In genomic region chr9:121154782-121155181, GRCh38 we compare ENCODE assay signal across 14 cellular contexts. TPM values are rescaled to one million over a fixed set of nuclear protein-coding genes. Genes with fewer than 3 reads are reported as not detected.
DNase-seq lines count a peak whose midpoint lies in the region; ATAC-seq, FAIRE-seq and TF ChIP-seq lines count a peak whose summit lies in the region.
"Had no signal": no experiment of that assay in that cellular context is flagged by ENCODE, and none has a peak within 500 bp of the region (broad histone marks: within the 10 kb centered on the region; RNA-seq: fewer than 3 reads in every experiment).

No MANE protein-coding gene starts in this region.

- in situ Hi-C loops in IMR-90 (cut with MboI; ENCODE audit: low sequenced_read_pairs), result no loop called here

- WGBS in IMR-90 (ENCODE audit: extremely low coverage in 2 of 2, insufficient read length in 1 of 2), 2 experiments, result no CpG with 5 or more reads among the region's 6 CpGs

- ATAC-seq in IMR-90 (ENCODE audit: low read depth) (no peak), GM19467 (IDR thresholded peaks at IDR 0.05; ENCODE audit: unreplicated experiment) (no peak)
- no peak for ATAC-seq in activated CD8-positive, alpha-beta T cell treated with anti-CD3 and anti-CD28 coated beads for 36 hours
- ATAC-seq: sciatic nerve had no signal

- peaks cover 67% of the 10 kb centered on the region for H3K36me3 Mint-ChIP-seq in activated CD8-positive, alpha-beta T cell treated with anti-CD3 and anti-CD28 coated beads for 36 hours (ENCODE audit: low read depth)

- FAIRE-seq in keratinocyte (lab: Jason Lieb, UNC), result peak; percentile 46
- FAIRE-seq: G401.6 had no signal

- H3K9me3 ChIP-seq in DOHH2 (ENCODE audit: control insufficient read depth, insufficient read depth, low read length) (no peaks in the 10 kb centered on the region), IMR-90 (ENCODE audit: control insufficient read depth, insufficient read depth, low read length) (no peaks in the 10 kb centered on the region), keratinocyte (ENCODE audit: control insufficient read depth, low read depth, low read length) (no peaks in the 10 kb centered on the region)
- H3K9me3 ChIP-seq: MG63, testis had no signal

- H3K56ac ChIP-seq in IMR-90 (ENCODE audit: extremely low read depth, insufficient read depth, low read length), result no peak overlapping the region

- no peaks in the 10 kb centered on the region for H3K27me3 Mint-ChIP-seq in activated CD8-positive, alpha-beta T cell treated with anti-CD3 and anti-CD28 coated beads for 36 hours

- TF ChIP-seq RAD21 in IMR-90 (IDR thresholded peaks at IDR 0.05; ENCODE audit: low read length), result no peak

- no peak overlapping the region for H3K14ac ChIP-seq in IMR-90 (replicated peaks; ENCODE audit: low read depth, low read length)

- H3K27ac ChIP-seq in DOHH2 (ENCODE audit: low read depth, low read length) (peak overlapping the region; percentile 99), IMR-90 (ENCODE audit: insufficient read depth, low read length) (no peak overlapping the region), keratinocyte (ENCODE audit: control insufficient read depth, insufficient read depth, low read length) (no peak overlapping the region)
- H3K27ac ChIP-seq: testis had no signal

- H3K4me2 ChIP-seq in DOHH2 (ENCODE audit: low read length) (no peak overlapping the region), IMR-90 (ENCODE audit: low read depth, low read length) (no peak overlapping the region), keratinocyte (ENCODE audit: control insufficient read depth, extremely low read depth, insufficient read depth, low read depth, low read length) (no peak overlapping the region)

- no peaks in the 10 kb centered on the region for H3K79me1 ChIP-seq in IMR-90 (ENCODE audit: low read depth in 1 of 2, low read length in 2 of 2)

- CTCF ChIA-PET in IMR-90 (lab: Yijun Ruan, JAX), result no interaction called here
- CTCF ChIA-PET in activated CD8-positive, alpha-beta T cell treated with anti-CD3 and anti-CD28 coated beads for 36 hours (lab: Charles Lee), result interaction anchor here (1.1 to 2.3 kb wide), 2 partner anchors 14 to 22 kb away, joined by 3 to 13 read pairs; no protein-coding TSS in a partner anchor

- H2BK15ac ChIP-seq in IMR-90 (ENCODE audit: low read depth, low read length), result no peak overlapping the region

- peaks cover 46% of the 10 kb centered on the region for H3K4me1 Mint-ChIP-seq in activated CD8-positive, alpha-beta T cell treated with anti-CD3 and anti-CD28 coated beads for 36 hours (ENCODE audit: low read depth)

- H2BK120ac ChIP-seq in IMR-90 (ENCODE audit: low read depth, low read length), result no peak overlapping the region

- H3K27me3 ChIP-seq in DOHH2 (ENCODE audit: control insufficient read depth, low read length), result no peaks in the 10 kb centered on the region
- no peaks in the 10 kb centered on the region for H3K27me3 ChIP-seq in IMR-90 (ENCODE audit: control insufficient read depth, insufficient read depth, low read length)
- H3K27me3 ChIP-seq in keratinocyte (ENCODE audit: control insufficient read depth, extremely low read depth, insufficient read depth, low read length), result no peaks in the 10 kb centered on the region
- H3K27me3 ChIP-seq: MG63, testis had no signal

- no peak overlapping the region for H2BK20ac ChIP-seq in IMR-90 (ENCODE audit: low read depth, low read length)

- H2AK9ac ChIP-seq in IMR-90 (replicated peaks; ENCODE audit: low read depth, low read length, poor library complexity), result no peak overlapping the region

- no peak overlapping the region for H4K8ac ChIP-seq in IMR-90 (ENCODE audit: low read depth in 2 of 2, low read length in 2 of 2)

- no peak overlapping the region for H2AK5ac ChIP-seq in IMR-90 (ENCODE audit: low read depth, low read length)

- no peak overlapping the region for H3K23ac ChIP-seq in IMR-90 (ENCODE audit: low read depth, low read length)

- H3K27ac Mint-ChIP-seq in activated CD8-positive, alpha-beta T cell treated with anti-CD3 and anti-CD28 coated beads for 36 hours, result peak overlapping the region; percentile 7

- no peak overlapping the region for H4K91ac ChIP-seq in IMR-90 (ENCODE audit: insufficient read depth, low read depth, low read length)

- dilution Hi-C loops in IMR-90 (cut with HindIII; ENCODE audit: low sequenced_read_pairs, unreplicated experiment) (no loop called here), keratinocyte (cut with MboI; ENCODE audit: extremely low pct_ligation_motif_present, low sequenced_read_pairs) (no loop called here)

- H3K79me2 ChIP-seq in DOHH2 (ENCODE audit: control insufficient read depth, low read length), result peaks cover 23% of the 10 kb centered on the region
- H3K79me2 ChIP-seq in keratinocyte (ENCODE audit: control insufficient read depth, insufficient read depth, low read length), result no peaks in the 10 kb centered on the region

- peak; percentile 34 for DNase-seq in IMR-90
- no peak for DNase-seq in activated CD8-positive, alpha-beta T cell treated with anti-CD3 and anti-CD28 coated beads for 36 hours
- no peak for DNase-seq in keratinocyte (ENCODE audit: low read depth, low spot score)
- DNase-seq in hippocampal formation (lab: John Stamatoyannopoulos, UW), result no peak
- DNase-seq in SK-N-DZ (ENCODE audit: low spot score), result no peak
- DNase-seq in activated CD8-positive, alpha-beta memory T cell treated with anti-CD3 and anti-CD28 coated beads, Interleukin-2, amount 50 U/mL, for 48 hours, result no peak
- DNase-seq: C1 segment of cervical spinal cord, MG63, RPMI8226, testis had no signal

- no peaks in the 10 kb centered on the region for H4K20me1 ChIP-seq in DOHH2 (ENCODE audit: control insufficient read depth, insufficient read depth, low read depth, low read length)
- H4K20me1 ChIP-seq in IMR-90 (ENCODE audit: insufficient read depth, low read length), result no peaks in the 10 kb centered on the region; the same call in 1 of the 2 replicates
- no peaks in the 10 kb centered on the region for H4K20me1 ChIP-seq in keratinocyte (ENCODE audit: control insufficient read depth, extremely low read depth, insufficient read depth, low read length)

- H2AFZ ChIP-seq in IMR-90 (replicated peaks; ENCODE audit: low read length, poor library complexity), result no peak overlapping the region
- H2AFZ ChIP-seq in keratinocyte (ENCODE audit: control insufficient read depth, low read length), result no peak overlapping the region

- no peak overlapping the region for H3K9ac ChIP-seq in IMR-90 (ENCODE audit: low read depth, low read length)
- no peak overlapping the region for H3K9ac ChIP-seq in keratinocyte (ENCODE audit: control insufficient read depth, extremely low read depth, insufficient read depth, low read length)

- H2BK5ac ChIP-seq in IMR-90 (ENCODE audit: low read depth, low read length, poor library complexity, severe bottlenecking), result no peak overlapping the region

- H3K4me1 ChIP-seq in DOHH2 (ENCODE audit: control insufficient read depth, low read length) (peaks cover 88% of the 10 kb centered on the region), IMR-90 (ENCODE audit: control insufficient read depth, insufficient read depth, low read length) (no peaks in the 10 kb centered on the region; the same call in 1 of the 2 replicates), keratinocyte (ENCODE audit: control insufficient read depth, extremely low read depth, insufficient read depth, low read length) (peaks cover 19% of the 10 kb centered on the region)
- H3K4me1 ChIP-seq: testis had no signal

- H3K18ac ChIP-seq in IMR-90 (ENCODE audit: low read depth, low read length), result no peak overlapping the region

- peaks cover 91% of the 10 kb centered on the region for H3K36me3 ChIP-seq in DOHH2 (ENCODE audit: control insufficient read depth, low read length)
- H3K36me3 ChIP-seq in IMR-90 (ENCODE audit: control insufficient read depth, insufficient read depth, low read length), result peaks cover 5% of the 10 kb centered on the region; the same call in 1 of the 2 replicates
- H3K36me3 ChIP-seq in keratinocyte (ENCODE audit: control insufficient read depth in 2 of 2, extremely low read depth in 1 of 2, insufficient read depth in 2 of 2, low read length in 2 of 2), result peaks cover 5 to 10% of the 10 kb centered on the region in 2 experiments

- H3K9me1 ChIP-seq in IMR-90 (ENCODE audit: insufficient read depth, low read length), result no peaks in the 10 kb centered on the region; the same call in 1 of the 2 replicates
- no peaks in the 10 kb centered on the region for H3K9me1 ChIP-seq in keratinocyte (ENCODE audit: control insufficient read depth, extremely low read depth, insufficient read depth, low read length)

- no peaks in the 10 kb centered on the region for H3K9me2 ChIP-seq in DOHH2 (replicated peaks; ENCODE audit: control insufficient read depth, low read length)

- no peak for TF ChIP-seq POLR2A in IMR-90 (IDR thresholded peaks at IDR 0.05; ENCODE audit: low read depth, low read length)

- BruUV-seq in IMR-90 (replicated peaks; lab: Mats Ljungman, UMichigan), result no TSS peak

- H3K4me3 ChIP-seq in DOHH2 (ENCODE audit: low read length) (no peak overlapping the region), IMR-90 (ENCODE audit: insufficient read depth, low read depth, low read length) (no peak overlapping the region), keratinocyte (ENCODE audit: control insufficient read depth in 2 of 3, extremely low read depth in 1 of 3, insufficient read depth in 2 of 3, low read depth in 1 of 3, low read length in 3 of 3) (no peak overlapping the region)
- H3K4me3 ChIP-seq: MG63, testis had no signal

- TF ChIP-seq CTCF in DOHH2 (IDR thresholded peaks at IDR 0.05; ENCODE audit: low read depth, low read length, poor library complexity, severe bottlenecking) (no peak), IMR-90 (conservative IDR thresholded peaks at IDR 0.05; ENCODE audit: low read depth, low read length) (no peak), keratinocyte (optimal IDR thresholded peaks at IDR 0.05 in 1 of 3, IDR thresholded peaks at IDR 0.05 in 1 of 3, conservative IDR thresholded peaks at IDR 0.05 in 1 of 3; ENCODE audit: extremely low read depth in 1 of 3, insufficient read depth in 2 of 3, low read length in 3 of 3) (no peak)
- TF ChIP-seq CTCF in activated CD8-positive, alpha-beta T cell treated with anti-CD3 and anti-CD28 coated beads for 36 hours (IDR thresholded peaks at IDR 0.05), result no peak

- H3F3A ChIP-seq in DOHH2 (ENCODE audit: control insufficient read depth, insufficient read depth), result peaks cover 65% of the 10 kb centered on the region

- intact Hi-C loops in IMR-90 (cut with micrococcal nuclease), result no loop called here
- intact Hi-C loops in activated CD8-positive, alpha-beta T cell treated with anti-CD3 and anti-CD28 coated beads for 36 hours (cut with micrococcal nuclease), result no loop called here

- H3K4me3 Mint-ChIP-seq in activated CD8-positive, alpha-beta T cell treated with anti-CD3 and anti-CD28 coated beads for 36 hours, result no peak overlapping the region

- no peak overlapping the region for H3K4ac ChIP-seq in IMR-90 (ENCODE audit: low read depth, low read length)

- no peak overlapping the region for H4K5ac ChIP-seq in IMR-90 (ENCODE audit: low read depth, low read length)

- POLR2A ChIA-PET in IMR-90 (lab: Charles Lee; ENCODE audit: unreplicated experiment), result no interaction called here
- POLR2A ChIA-PET in activated CD8-positive, alpha-beta T cell treated with anti-CD3 and anti-CD28 coated beads for 36 hours (lab: Charles Lee), result interaction anchor here (0.7 to 1.0 kb wide), 2 partner anchors 15 kb away, joined by 3 read pairs; no protein-coding TSS in a partner anchor

- no peaks in the 10 kb centered on the region for H3K9me3 Mint-ChIP-seq in activated CD8-positive, alpha-beta T cell treated with anti-CD3 and anti-CD28 coated beads for 36 hours

RNA-seq across cellular contexts. Expression of gene RAB14, which starts 46.9 kb away (rescaled TPM):
- total RNA-seq in IMR-90 (2012; rRNA removed), result 20.1 and 36.1 TPM in 2 replicates
- polyA plus RNA-seq in IMR-90 (2012; rRNA removed) (22.8 and 29.3 TPM in 2 replicates), keratinocyte (21.5 to 42.8 TPM (median 41.2 TPM) in 3 replicates)
- 4.7 and 8.9 TPM in 2 replicates for polyA plus RNA-seq in IMR-90 (2012; cell fraction: cytosol; rRNA removed)
- polyA plus RNA-seq in IMR-90 (2012; cell fraction: nucleus; rRNA removed; ENCODE audit: low replicate concordance), result 2.7 and 18.8 TPM in 2 replicates
- 10 to 100 TPM; 54.3 to 55.5 TPM for total RNA-seq in activated CD8-positive, alpha-beta T cell treated with anti-CD3 and anti-CD28 coated beads for 36 hours
- 77.9 TPM for polyA plus RNA-seq in keratinocyte (2011; ENCODE audit: low read depth)
- 29.5 and 51.8 TPM in 2 replicates for polyA plus RNA-seq in keratinocyte (2011; cell fraction: cytosol; rRNA removed)
- 38.9 and 55.7 TPM in 2 replicates for polyA plus RNA-seq in keratinocyte (2011; cell fraction: nucleus; rRNA removed)
- 43.9 and 49.5 TPM in 2 replicates for polyA plus RNA-seq in keratinocyte (2012; ENCODE audit: low replicate concordance)
- polyA minus RNA-seq in keratinocyte, result 8.9 to 25.5 TPM (median 12.7 TPM) in 3 replicates
- polyA minus RNA-seq in keratinocyte (2011; cell fraction: cytosol; rRNA and poly(A)+ RNA removed), result 18.2 TPM
- 13.7 and 27.1 TPM in 2 replicates for polyA minus RNA-seq in keratinocyte (2011; cell fraction: nucleus; rRNA and poly(A)+ RNA removed)
- 22.6 and 25.7 TPM in 2 replicates for polyA plus RNA-seq in SK-N-DZ (2014; cell fraction: cytosol; rRNA removed)
- 15.6 and 23.5 TPM in 2 replicates for polyA plus RNA-seq in SK-N-DZ (2014; cell fraction: nucleus; rRNA removed)
